ENCODE assay signal across 13 cellular contexts in the genomic region with DNA sequence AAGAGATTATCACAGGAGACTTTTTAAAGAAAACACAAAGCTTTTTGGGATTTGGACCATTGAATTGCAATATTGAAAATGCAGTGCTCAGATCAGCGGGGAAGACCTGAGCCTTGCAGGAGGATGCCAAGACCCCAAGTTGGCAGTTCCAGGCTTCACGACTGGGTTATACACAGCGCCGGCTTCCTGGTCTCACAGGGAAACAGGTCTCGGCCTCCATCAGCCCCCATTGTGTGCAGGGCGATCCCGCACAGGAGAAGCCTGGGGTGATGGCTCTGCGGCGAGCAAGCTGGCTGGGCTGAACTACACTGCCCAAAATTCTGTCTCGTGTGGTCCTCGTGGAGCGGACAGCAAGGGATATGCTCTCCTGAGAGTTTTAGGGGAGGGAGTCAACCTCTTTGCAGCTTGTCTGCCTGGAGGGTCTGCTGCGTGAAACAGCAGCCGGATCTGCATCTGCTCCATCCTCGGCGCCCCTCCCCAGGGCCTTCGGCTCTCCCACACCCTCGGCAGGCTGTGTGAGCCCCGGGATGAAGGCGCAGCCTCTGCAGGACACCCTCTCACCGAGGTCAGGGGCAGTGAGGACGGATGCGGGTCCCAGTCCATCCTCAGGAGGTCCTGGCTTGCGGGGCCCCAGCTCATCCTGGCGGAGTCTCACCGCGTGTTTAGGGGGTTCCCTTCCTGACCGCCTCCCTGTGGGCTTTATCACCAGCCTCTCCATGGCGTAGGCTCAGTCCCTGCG.
"Had no signal": no experiment of that assay in that cellular context is flagged by ENCODE, and none has a peak within 500 bp of the region (broad histone marks: within the 10 kb centered on the region; RNA-seq: fewer than 3 reads in every experiment).

No MANE protein-coding gene starts in this region.

- H3K36me3 Mint-ChIP-seq: mesothelial cell of epicardium had no signal

- H3K4me1 Mint-ChIP-seq: activated CD4-positive, alpha-beta memory T cell treated with anti-CD3 and anti-CD28 coated beads, Interleukin-2, amount 10 ng/mL, durations not matched to agents 7 days and 5 days; mesothelial cell of epicardium; neural crest cell had no signal

- H3K27ac Mint-ChIP-seq: activated CD4-positive, alpha-beta memory T cell treated with anti-CD3 and anti-CD28 coated beads, Interleukin-2, amount 10 ng/mL, durations not matched to agents 7 days and 5 days; activated naive CD4-positive, alpha-beta T cell treated with anti-CD3 and anti-CD28 coated beads for 36 hours; effector memory CD8-positive, alpha-beta T cell; mesothelial cell of epicardium; stimulated activated naive CD8-positive, alpha-beta T cell treated with anti-CD3 and anti-CD28 coated beads, Interleukin-15, Interleukin-2, amounts not matched to agents 100 ng/mL and 50 ng/mL, for 24 hours had no signal

- DNase-seq: activated CD4-positive, alpha-beta memory T cell treated with anti-CD3 and anti-CD28 coated beads, Interleukin-2, amount 10 ng/mL, durations not matched to agents 7 days and 5 days; activated naive CD4-positive, alpha-beta T cell treated with anti-CD3 and anti-CD28 coated beads for 36 hours; activated T-cell treated with anti-CD3 and anti-CD28 coated beads for 4 hours; dermis blood vessel endothelial cell; effector memory CD8-positive, alpha-beta T cell; foreskin melanocyte; stimulated activated CD4-positive, alpha-beta T cell treated with anti-CD3 and anti-CD28 coated beads, Interleukin-15, amount 100 ng/mL, for 24 hours; stimulated activated CD4-positive, alpha-beta T cell treated with anti-CD3 and anti-CD28 coated beads, Interleukin-4, amount 100 ng/mL, for 1 hour; WERI-Rb-1 had no signal

- H3K9me3 Mint-ChIP-seq: activated CD4-positive, alpha-beta memory T cell treated with anti-CD3 and anti-CD28 coated beads, Interleukin-2, amount 10 ng/mL, durations not matched to agents 7 days and 5 days; activated naive CD4-positive, alpha-beta T cell treated with anti-CD3 and anti-CD28 coated beads for 36 hours; effector memory CD8-positive, alpha-beta T cell; mesothelial cell of epicardium; neural crest cell; stimulated activated naive CD8-positive, alpha-beta T cell treated with anti-CD3 and anti-CD28 coated beads, Interleukin-15, Interleukin-2, amounts not matched to agents 100 ng/mL and 50 ng/mL, for 24 hours had no signal

- H3K4me3 Mint-ChIP-seq: activated CD4-positive, alpha-beta memory T cell treated with anti-CD3 and anti-CD28 coated beads, Interleukin-2, amount 10 ng/mL, durations not matched to agents 7 days and 5 days; activated naive CD4-positive, alpha-beta T cell treated with anti-CD3 and anti-CD28 coated beads for 36 hours; effector memory CD8-positive, alpha-beta T cell; mesothelial cell of epicardium; neural crest cell; stimulated activated naive CD8-positive, alpha-beta T cell treated with anti-CD3 and anti-CD28 coated beads, Interleukin-15, Interleukin-2, amounts not matched to agents 100 ng/mL and 50 ng/mL, for 24 hours had no signal

- ATAC-seq: effector memory CD8-positive, alpha-beta T cell; pancreas had no signal
